8 cellular contexts compared by ENCODE assay signal in the genomic region with DNA sequence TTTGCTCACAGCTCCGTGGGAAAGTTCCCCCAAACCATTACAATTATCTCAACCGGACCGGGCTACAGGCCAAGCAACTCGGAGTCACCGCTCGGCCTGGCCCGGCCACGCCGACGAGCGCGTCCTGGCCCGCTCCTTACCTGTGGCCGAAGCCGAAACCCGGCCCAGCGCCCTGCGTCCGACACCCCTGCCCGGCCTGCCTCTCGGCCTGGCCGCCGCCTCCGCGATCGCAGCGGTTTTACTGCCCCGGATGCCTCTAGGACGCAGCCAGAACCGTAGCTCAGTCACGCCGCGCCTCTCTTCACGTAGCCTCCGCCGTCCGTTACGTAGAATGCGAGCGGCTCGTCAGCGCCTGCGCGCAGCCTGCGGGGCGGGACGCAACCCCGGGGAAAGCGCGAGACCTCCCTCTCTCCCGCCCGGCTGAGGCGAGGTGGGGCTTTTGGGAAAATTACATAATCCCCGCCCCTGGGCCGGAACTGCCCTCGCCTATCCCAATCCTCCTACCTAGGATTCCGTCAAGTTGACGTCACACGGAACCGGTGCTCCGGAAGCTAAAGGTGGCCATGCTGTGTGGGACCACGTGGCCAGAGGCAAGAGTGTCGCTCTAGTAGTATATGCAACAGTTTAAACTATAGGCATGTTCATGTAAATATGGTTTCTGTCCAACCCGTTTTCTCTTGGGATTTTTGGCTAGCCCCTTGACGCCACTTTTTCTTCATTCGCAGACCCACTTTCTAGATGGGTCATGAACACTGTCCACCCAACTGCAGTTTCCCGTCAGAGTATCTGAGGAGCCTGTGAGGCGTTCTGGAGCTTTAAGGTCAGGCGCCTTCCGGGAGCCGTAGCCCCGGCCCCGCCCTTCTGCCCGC. TPM values are rescaled to one million over a fixed set of nuclear protein-coding genes. Genes with fewer than 3 reads are reported as not detected.
DNase-seq lines count a peak whose midpoint lies in the region; ATAC-seq and FAIRE-seq lines count a peak whose summit lies in the region.

A gene with protein sequence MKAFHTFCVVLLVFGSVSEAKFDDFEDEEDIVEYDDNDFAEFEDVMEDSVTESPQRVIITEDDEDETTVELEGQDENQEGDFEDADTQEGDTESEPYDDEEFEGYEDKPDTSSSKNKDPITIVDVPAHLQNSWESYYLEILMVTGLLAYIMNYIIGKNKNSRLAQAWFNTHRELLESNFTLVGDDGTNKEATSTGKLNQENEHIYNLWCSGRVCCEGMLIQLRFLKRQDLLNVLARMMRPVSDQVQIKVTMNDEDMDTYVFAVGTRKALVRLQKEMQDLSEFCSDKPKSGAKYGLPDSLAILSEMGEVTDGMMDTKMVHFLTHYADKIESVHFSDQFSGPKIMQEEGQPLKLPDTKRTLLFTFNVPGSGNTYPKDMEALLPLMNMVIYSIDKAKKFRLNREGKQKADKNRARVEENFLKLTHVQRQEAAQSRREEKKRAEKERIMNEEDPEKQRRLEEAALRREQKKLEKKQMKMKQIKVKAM (minus strand): TSS at position 326 of the 869 bp plus-strand sequence. CDS start 7,422 bp downstream, outside the sequence.

- peak within 1 kb of the TSS; percentile 97 for H3K4me3 Mint-ChIP-seq in activated T-cell treated with anti-CD3 and anti-CD28 coated beads, Interleukin-2, amount 50 U/mL, for 72 hours

- peaks cover 12 to 22% of the 10 kb centered on the region in 2 donors for H3K36me3 Mint-ChIP-seq in activated T-cell treated with anti-CD3 and anti-CD28 coated beads, Interleukin-2, amount 50 U/mL, for 72 hours (ENCODE audit: insufficient read depth in 2 of 2)

- DNase-seq in DMS79 (lab: John Stamatoyannopoulos, UW) (peak; percentile 87), RCC 7860 (ENCODE audit: low spot score) (peak; percentile 97)
- peak; percentile 98 to 99 for DNase-seq in activated T-cell treated with anti-CD3 and anti-CD28 coated beads, Interleukin-2, amount 50 U/mL, for 72 hours
- peak; percentile 91 for DNase-seq in stimulated activated CD8-positive, alpha-beta memory T cell treated with anti-CD3 and anti-CD28 coated beads, Interleukin-7, amount 100 ng/mL, for 24 hours (ENCODE audit: low read depth)

- peak; percentile 88 for FAIRE-seq in RCC 7860 (lab: Jason Lieb, UNC)

- H3K27ac Mint-ChIP-seq in activated T-cell treated with anti-CD3 and anti-CD28 coated beads, Interleukin-2, amount 50 U/mL, for 72 hours, result peak within 1 kb of the TSS; percentile 90

- H3K27ac ChIP-seq in KOPT-K1 (ENCODE audit: low read depth, low read length, poor library complexity, severe bottlenecking), result peak within 1 kb of the TSS; percentile 89
- peak within 1 kb of the TSS; percentile 93 for H3K27ac ChIP-seq in muscle layer of colon (ENCODE audit: low read depth, low read length)

- peaks cover 35% of the 10 kb centered on the region for H3K4me1 ChIP-seq in muscle layer of colon (ENCODE audit: insufficient read depth, low read length)

- H3K36me3 ChIP-seq in KOPT-K1 (ENCODE audit: insufficient read depth, low read length) (peaks cover 58% of the 10 kb centered on the region), muscle layer of colon (ENCODE audit: insufficient read depth, low read length) (peaks cover 5% of the 10 kb centered on the region)

- no peaks in the 10 kb centered on the region for H3K27me3 ChIP-seq in muscle layer of colon (ENCODE audit: control insufficient read depth in 1 of 2, insufficient read depth in 2 of 2, low read length in 2 of 2)

- peaks cover 61% of the 10 kb centered on the region for H3K4me1 Mint-ChIP-seq in activated T-cell treated with anti-CD3 and anti-CD28 coated beads, Interleukin-2, amount 50 U/mL, for 72 hours (ENCODE audit: low read depth)

- H3K27me3 Mint-ChIP-seq in activated T-cell treated with anti-CD3 and anti-CD28 coated beads, Interleukin-2, amount 50 U/mL, for 72 hours (ENCODE audit: low read depth), result no peaks in the 10 kb centered on the region

- peak within 1 kb of the TSS; percentile 81 to 82 for H3K4me3 ChIP-seq in muscle layer of colon (ENCODE audit: low read depth in 1 of 2, low read length in 2 of 2)

- H3K9ac ChIP-seq in muscle layer of colon (ENCODE audit: low read length), result peak within 1 kb of the TSS; percentile 98

- H3K9me3 Mint-ChIP-seq in activated T-cell treated with anti-CD3 and anti-CD28 coated beads, Interleukin-2, amount 50 U/mL, for 72 hours, result no peaks in the 10 kb centered on the region

- H3K9me3 ChIP-seq in KOPT-K1 (ENCODE audit: insufficient read depth, low read length, poor library complexity, severe bottlenecking), result no peaks in the 10 kb centered on the region
- no peaks in the 10 kb centered on the region for H3K9me3 ChIP-seq in muscle layer of colon (ENCODE audit: low read length)

- ATAC-seq in GM21786 (IDR thresholded peaks at IDR 0.05; ENCODE audit: unreplicated experiment) (peak; percentile 86), esophagus mucosa (peak; percentile 96)
- ATAC-seq in activated T-cell treated with anti-CD3 and anti-CD28 coated beads, Interleukin-2, amount 50 U/mL, for 72 hours (replicated peaks in 1 of 2), result peak; percentile 89 to 91

RNA-seq across cellular contexts. Expression of the gene that starts here (rescaled TPM):
- 10 to 100 TPM; 59.5 to 60.3 TPM for total RNA-seq in activated T-cell treated with anti-CD3 and anti-CD28 coated beads, Interleukin-2, amount 50 U/mL, for 72 hours
- total RNA-seq in esophagus mucosa, result 50.6 TPM

Comparison
In these comparisons a context has a peak if more than half of its experiments do, and no peak if none do; other contexts are left out.
1. Peak in every context shown above with its lines: DNase-seq, ATAC-seq, H3K4me3 ChIP-seq and H3K27ac ChIP-seq.